In the genomic region with DNA sequence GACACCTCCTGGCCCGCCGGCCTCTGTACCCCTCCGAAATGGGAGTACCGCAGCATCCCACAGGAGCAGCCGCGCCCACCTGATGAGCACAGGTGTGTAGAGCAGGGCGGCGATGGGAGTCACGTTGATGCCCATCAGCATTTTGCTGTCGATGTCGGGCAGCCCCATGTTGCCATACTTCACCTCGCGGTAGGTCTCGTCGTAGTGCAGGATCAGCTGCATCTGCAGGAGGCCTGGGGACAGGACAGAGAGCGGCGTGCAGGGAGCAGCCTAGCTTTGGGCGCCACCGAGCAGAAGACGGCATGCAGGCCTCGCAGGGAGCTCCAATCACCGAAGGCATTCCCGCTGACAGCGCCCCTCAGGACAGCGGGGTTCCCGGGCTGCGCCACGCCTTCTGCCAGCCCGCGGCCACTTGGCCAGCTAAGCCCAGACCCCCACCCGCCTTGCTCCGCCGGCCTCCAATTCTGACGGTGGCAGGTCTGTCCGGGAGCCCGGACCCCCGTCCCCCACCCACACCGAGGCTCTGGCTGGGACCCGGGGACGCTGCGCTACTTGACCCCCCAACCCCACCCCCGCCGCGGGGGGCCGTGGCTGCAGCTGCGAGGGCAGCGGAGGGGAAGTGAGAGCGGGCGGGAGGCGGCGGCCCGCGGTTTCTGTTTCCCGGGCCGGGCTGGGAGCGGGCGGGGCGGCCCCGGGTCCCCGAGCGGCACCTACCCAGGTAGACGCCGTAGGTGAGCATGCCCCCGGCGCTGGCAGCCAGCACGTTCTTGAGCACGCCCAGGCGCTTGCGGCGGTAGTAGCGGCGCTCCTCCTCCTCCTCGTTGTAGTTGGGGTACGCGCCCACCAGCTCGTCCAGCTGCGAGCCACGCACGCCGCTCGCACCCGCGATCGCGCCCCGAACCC, we compare ENCODE assay signal across 8 cellular contexts. TPM values are rescaled to one million over a fixed set of nuclear protein-coding genes. Genes with fewer than 3 reads are reported as not detected.
DNase-seq lines count a peak whose midpoint lies in the region; ATAC-seq and TF ChIP-seq lines count a peak whose summit lies in the region.

No MANE protein-coding gene starts in this region.

- no peaks in the 10 kb centered on the region for H3K9me3 Mint-ChIP-seq in activated T-cell treated with anti-CD3 and anti-CD28 coated beads, Interleukin-2, amount 50 U/mL, for 4 hours

- H3K4me1 Mint-ChIP-seq in activated T-cell treated with anti-CD3 and anti-CD28 coated beads, Interleukin-2, amount 50 U/mL, for 4 hours (ENCODE audit: low read depth) = peaks cover 20% of the 10 kb centered on the region

- 19% methylated on average over 54 of the region's 86 CpGs for WGBS in prostate gland

- no peaks in the 10 kb centered on the region for H3K36me3 ChIP-seq in prostate gland

- peak; percentile 41 for ATAC-seq in HG02642 (IDR thresholded peaks at IDR 0.05; ENCODE audit: poor library complexity, unreplicated experiment)
- ATAC-seq in activated T-cell treated with anti-CD3 and anti-CD28 coated beads, Interleukin-2, amount 50 U/mL, for 4 hours = peak; percentile 77

- peak overlapping the region; percentile 63 to 66 for H3K27ac ChIP-seq in prostate gland

- H3K4me3 ChIP-seq in foreskin fibroblast (ENCODE audit: low read depth in 1 of 2, low read length in 2 of 2) (peak overlapping the region; percentile 60 to 62), prostate gland (peak overlapping the region; percentile 64 to 83)

- H3K4me3 Mint-ChIP-seq in activated T-cell treated with anti-CD3 and anti-CD28 coated beads, Interleukin-2, amount 50 U/mL, for 4 hours = peak overlapping the region; percentile 83

- H3K4me1 ChIP-seq in prostate gland (replicated peaks) = no peaks in the 10 kb centered on the region

- TF ChIP-seq CTCF in GM10266 (IDR thresholded peaks at IDR 0.05; ENCODE audit: control insufficient read depth, insufficient read depth, low read depth, missing control alignments) = no peak
- no peak for TF ChIP-seq CTCF in foreskin fibroblast (IDR thresholded peaks at IDR 0.05; ENCODE audit: low read depth, low read length)
- no peak for TF ChIP-seq CTCF in prostate gland (IDR thresholded peaks at IDR 0.05)

- H3K9me3 ChIP-seq in prostate gland = no peaks in the 10 kb centered on the region

- no peaks in the 10 kb centered on the region for H3K27me3 ChIP-seq in prostate gland (replicated peaks; ENCODE audit: insufficient read depth)

- intact Hi-C loops in prostate gland (cut with DNase I) = no loop called here

- peaks cover 2% of the 10 kb centered on the region for H3K36me3 Mint-ChIP-seq in activated T-cell treated with anti-CD3 and anti-CD28 coated beads, Interleukin-2, amount 50 U/mL, for 4 hours (ENCODE audit: insufficient read depth)

- DNase-seq in GM10266 (ENCODE audit: extremely low spot score) = peak; percentile 70
- DNase-seq in NCI-H69 (lab: John Stamatoyannopoulos, UW) = peak; percentile 71
- peak; percentile 61 for DNase-seq in activated T-cell treated with anti-CD3 and anti-CD28 coated beads, Interleukin-2, amount 50 U/mL, for 4 hours
- DNase-seq in foreskin fibroblast = peak in 1 of 2 donors; percentile 58
- no peak for DNase-seq in prostate gland (ENCODE audit: low spot score)
- DNase-seq in occipital lobe (lab: John Stamatoyannopoulos, UW) = no peak
- no peak for DNase-seq in anterior cingulate cortex (lab: John Stamatoyannopoulos, UW)

- H3K27me3 Mint-ChIP-seq in activated T-cell treated with anti-CD3 and anti-CD28 coated beads, Interleukin-2, amount 50 U/mL, for 4 hours (ENCODE audit: low read depth) = no peaks in the 10 kb centered on the region

- no peak for TF ChIP-seq POLR2A in prostate gland (IDR thresholded peaks at IDR 0.05)

RNA-seq across cellular contexts. Expression of a gene that starts 0.7 kb away (rescaled TPM):
- 10 to 100 TPM; 12.8 to 15.6 (median 14.1) TPM for total RNA-seq in activated T-cell treated with anti-CD3 and anti-CD28 coated beads, Interleukin-2, amount 50 U/mL, for 4 hours
- 10 to 100 TPM; 31.5 to 41.7 TPM for total RNA-seq in prostate gland
- 4.1 TPM for total RNA-seq in occipital lobe

RNA-seq across cellular contexts. Expression of a gene that starts 6.9 kb away (rescaled TPM):
- total RNA-seq in activated T-cell treated with anti-CD3 and anti-CD28 coated beads, Interleukin-2, amount 50 U/mL, for 4 hours = under 1 TPM in 2 of 3 donors, not detected in 1; 0.08 to 0.15 TPM
- total RNA-seq in prostate gland (1 to 10 TPM; 7.2 to 7.9 TPM), occipital lobe (0.94 TPM)

RNA-seq across cellular contexts. Expression of a gene that starts 27.3 kb away (rescaled TPM):
- 100 to 1,000 TPM; 157 to 173 (median 159) TPM for total RNA-seq in activated T-cell treated with anti-CD3 and anti-CD28 coated beads, Interleukin-2, amount 50 U/mL, for 4 hours
- total RNA-seq in prostate gland = 100 to 1,000 TPM; 247 to 274 TPM
- total RNA-seq in occipital lobe = 42.3 TPM

RNA-seq across cellular contexts. Expression of a gene that starts 35.6 kb away (rescaled TPM):
- 100 to 1,000 TPM in 2 of 3 donors, 10 to 100 TPM in 1; 87.0 to 109 (median 101) TPM for total RNA-seq in activated T-cell treated with anti-CD3 and anti-CD28 coated beads, Interleukin-2, amount 50 U/mL, for 4 hours
- 100 to 1,000 TPM; 114 to 118 TPM for total RNA-seq in prostate gland
- total RNA-seq in occipital lobe = 3.1 TPM

Comparison
In these comparisons a context has a peak if more than half of its experiments do, and no peak if none do; other contexts are left out.
1. DNase-seq: peak in GM10266 (single experiment), NCI-H69 (single experiment) and activated T-cell treated with anti-CD3 and anti-CD28 coated beads, Interleukin-2, amount 50 U/mL, for 4 hours (single experiment); none in prostate gland (single experiment), occipital lobe (single experiment) and anterior cingulate cortex (0 of 58).